In the genomic region with DNA sequence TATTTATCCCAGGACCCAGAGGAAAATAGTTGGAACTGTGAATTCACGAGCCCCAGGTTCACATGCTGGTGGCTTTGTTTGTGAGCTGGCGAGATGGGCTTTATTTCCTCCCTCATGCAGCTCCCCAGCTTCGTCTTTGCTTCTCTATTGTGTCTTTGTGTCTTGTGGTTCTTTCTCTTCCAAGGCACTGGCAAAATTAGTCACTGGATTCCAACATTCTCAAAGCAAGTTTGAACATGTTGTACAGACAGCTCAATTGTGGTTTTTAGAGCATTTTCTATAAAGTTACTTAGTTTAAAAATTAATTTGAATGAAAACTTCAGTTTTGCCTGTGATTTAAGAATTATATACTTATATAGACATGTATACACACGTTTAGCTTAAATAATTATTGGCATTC, we compare ENCODE assay signal across 20 cellular contexts. TPM values are rescaled to one million over a fixed set of nuclear protein-coding genes. Genes with fewer than 3 reads are reported as not detected.
DNase-seq lines count a peak whose midpoint lies in the region; ATAC-seq and TF ChIP-seq lines count a peak whose summit lies in the region.
"Had no signal": no experiment of that assay in that cellular context is flagged by ENCODE, and none has a peak within 500 bp of the region (broad histone marks: within the 10 kb centered on the region; RNA-seq: fewer than 3 reads in every experiment).

No MANE protein-coding gene starts in this region.

- H3K9me3 ChIP-seq in upper lobe of right lung = no peaks in the 10 kb centered on the region
- H3K9me3 ChIP-seq: heart right ventricle, sigmoid colon had no signal

- no peaks in the 10 kb centered on the region; the same call in 2 of the 3 replicates for H3K9me3 Mint-ChIP-seq in GM23338
- H3K9me3 Mint-ChIP-seq in nephron progenitor cell = no peaks in the 10 kb centered on the region
- H3K9me3 Mint-ChIP-seq: activated CD4-positive, alpha-beta T cell treated with anti-CD3 and anti-CD28 coated beads, Interleukin-2, amount 10 ng/mL, durations not matched to agents 7 days and 5 days had no signal

- H3K4me2 ChIP-seq in GM23338 = no peak overlapping the region

- intact Hi-C loops in upper lobe of right lung (cut with DNase I) = no loop called here

- H3K36me3 Mint-ChIP-seq in GM23338 (ENCODE audit: low read depth) (peaks cover 88% of the 10 kb centered on the region), nephron progenitor cell (ENCODE audit: low read depth) (peaks cover 79% of the 10 kb centered on the region)

- peaks cover 2% of the 10 kb centered on the region for H3K27me3 Mint-ChIP-seq in GM23338 (ENCODE audit: insufficient read depth, low read depth, poor library complexity)
- no peaks in the 10 kb centered on the region for H3K27me3 Mint-ChIP-seq in nephron progenitor cell (ENCODE audit: low read depth, poor library complexity)
- H3K27me3 Mint-ChIP-seq: activated CD4-positive, alpha-beta T cell treated with anti-CD3 and anti-CD28 coated beads, Interleukin-2, amount 10 ng/mL, durations not matched to agents 7 days and 5 days had no signal

- H3F3A ChIP-seq in GM23338 (replicated peaks; ENCODE audit: low read depth) = no peaks in the 10 kb centered on the region

- H3K36me3 ChIP-seq in GM23338 (ENCODE audit: insufficient read depth) = peaks cover 29% of the 10 kb centered on the region
- peaks cover 89% of the 10 kb centered on the region for H3K36me3 ChIP-seq in upper lobe of right lung

- H3K27ac Mint-ChIP-seq in GM23338 (no peak overlapping the region), nephron progenitor cell (peak overlapping the region; percentile 51)
- H3K27ac Mint-ChIP-seq: activated CD4-positive, alpha-beta T cell treated with anti-CD3 and anti-CD28 coated beads, Interleukin-2, amount 10 ng/mL, durations not matched to agents 7 days and 5 days had no signal

- H3K4me1 Mint-ChIP-seq in GM23338 (peaks cover 5% of the 10 kb centered on the region), nephron progenitor cell (peaks cover 3% of the 10 kb centered on the region)

- H3K27ac ChIP-seq in GM23338 (ENCODE audit: low read depth) (0 out of 2 replicates have a peak overlapping the region, but pooled peaks have one; percentile 59), upper lobe of right lung (no peak overlapping the region)
- H3K27ac ChIP-seq: coronary artery, heart right ventricle, sigmoid colon had no signal

- H3K4me1 ChIP-seq in GM23338 (ENCODE audit: insufficient read depth) (no peaks in the 10 kb centered on the region), upper lobe of right lung (no peaks in the 10 kb centered on the region)
- H3K4me1 ChIP-seq: sigmoid colon had no signal

- ATAC-seq in GM23338 = no peak
- peak; percentile 66 for ATAC-seq in esophagus mucosa
- ATAC-seq in upper lobe of right lung = no peak
- ATAC-seq: SK-N-SH treated with all-trans-retinoic acid at 6 μM for 48 hours had no signal

- no peak overlapping the region for H3K4me3 ChIP-seq in GM23338
- no peak overlapping the region for H3K4me3 ChIP-seq in upper lobe of right lung
- H3K4me3 ChIP-seq: coronary artery, heart right ventricle, sigmoid colon had no signal

- H4K20me1 ChIP-seq in GM23338 (replicated peaks; ENCODE audit: insufficient read depth) = peaks cover 52% of the 10 kb centered on the region

- peaks cover 94% of the 10 kb centered on the region for H3K79me2 ChIP-seq in GM23338 (replicated peaks; ENCODE audit: insufficient read depth)

- DNase-seq in GM23338 (ENCODE audit: low spot score) (no peak), amniotic epithelial cell (ENCODE audit: low read depth) (peak; percentile 75), nephron progenitor cell (no peak), T1000 (lab: John Stamatoyannopoulos, UW) (no peak), DMS 273 (lab: John Stamatoyannopoulos, UW; ENCODE audit: unreplicated experiment) (no peak), upper lobe of right lung (no peak)
- no peak for DNase-seq in activated CD8-positive, alpha-beta memory T cell treated with anti-CD3 and anti-CD28 coated beads for 24 hours
- DNase-seq: activated CD4-positive, alpha-beta T cell treated with anti-CD3 and anti-CD28 coated beads, Interleukin-2, amount 10 ng/mL, durations not matched to agents 7 days and 5 days; activated T-cell treated with anti-CD3 and anti-CD28 coated beads, Interleukin-2, amount 50 U/mL, for 1 hour; COR-L47; GF-D8; heart right ventricle; islet precursor cell; NCI-H2081; NCI-H526 treated with DMSO at 0.1 percent for 48 hours; sigmoid colon; stimulated activated CD4-positive, alpha-beta T cell treated with anti-CD3 and anti-CD28 coated beads, Interleukin-2, amount 100 ng/mL, for 48 hours had no signal

- H3K4me3 Mint-ChIP-seq in GM23338 (no peak overlapping the region), nephron progenitor cell (no peak overlapping the region)
- H3K4me3 Mint-ChIP-seq: activated CD4-positive, alpha-beta T cell treated with anti-CD3 and anti-CD28 coated beads, Interleukin-2, amount 10 ng/mL, durations not matched to agents 7 days and 5 days had no signal

- no peaks in the 10 kb centered on the region for H3K9me2 ChIP-seq in GM23338 (ENCODE audit: insufficient read depth)

- H3K27me3 ChIP-seq in GM23338 (ENCODE audit: insufficient read depth) (no peaks in the 10 kb centered on the region), upper lobe of right lung (no peaks in the 10 kb centered on the region)
- H3K27me3 ChIP-seq: heart right ventricle, sigmoid colon had no signal

- TF ChIP-seq CTCF in GM23338 (conservative IDR thresholded peaks at IDR 0.05; ENCODE audit: low read depth in 2 of 2) = no peak
- TF ChIP-seq CTCF in nephron progenitor cell (IDR thresholded peaks at IDR 0.05) = no peak
- TF ChIP-seq CTCF in upper lobe of right lung (IDR thresholded peaks at IDR 0.05) = no peak

- H2AFZ ChIP-seq in GM23338 = no peak overlapping the region

TF ChIP-seq in GM23338, 12 proteins besides CTCF, POLR2A, EP300 and RAD21 (continues in another document):
- TF ChIP-seq NANOG (IDR thresholded peaks at IDR 0.05; ENCODE audit: borderline replicate concordance) = no peak
- TF ChIP-seq REST (IDR thresholded peaks at IDR 0.05; ENCODE audit: unreplicated experiment) = no peak
- no peak for TF ChIP-seq ETS1 (IDR thresholded peaks at IDR 0.05)
- no peak for TF ChIP-seq ZNF331 (CRISPR knock-in tag; IDR thresholded peaks at IDR 0.05; ENCODE audit: low read depth)
- no peak for TF ChIP-seq CREB1 (CRISPR knock-in tag; IDR thresholded peaks at IDR 0.05; ENCODE audit: low read depth)
- no peak for TF ChIP-seq ZNF114 (CRISPR knock-in tag; IDR thresholded peaks at IDR 0.05)
- TF ChIP-seq POLR2AphosphoS5 (IDR thresholded peaks at IDR 0.05; ENCODE audit: low read depth) = no peak
- no peak for TF ChIP-seq EZH2phosphoT487 (IDR thresholded peaks at IDR 0.05; ENCODE audit: unreplicated experiment)
- TF ChIP-seq STAT1 (IDR thresholded peaks at IDR 0.05; ENCODE audit: unreplicated experiment) = no peak
- TF ChIP-seq EZH2 (IDR thresholded peaks at IDR 0.05; ENCODE audit: low read depth, unreplicated experiment) = no peak

RNA-seq across cellular contexts. Expression of gene NDUFS6, which starts 7.3 kb away (rescaled TPM):
- 82.1 and 94.8 TPM in 2 replicates for total RNA-seq in GM23338 (2014; rRNA removed; shearing (Covaris generic))
- 279 and 289 TPM in 2 replicates for polyA plus RNA-seq in GM23338 (2016; fragmentation: Nextera tagmentation; extraction: Ambion mirVana)
- total RNA-seq in esophagus mucosa (30.7 TPM), upper lobe of right lung (23.5 TPM)

RNA-seq across cellular contexts. Expression of gene MRPL36, which starts 8.8 kb away (rescaled TPM):
- total RNA-seq in GM23338 (2014; rRNA removed; shearing (Covaris generic)) = 47.5 and 79.9 TPM in 2 replicates
- polyA plus RNA-seq in GM23338 (2016; fragmentation: Nextera tagmentation; extraction: Ambion mirVana) = 143 and 149 TPM in 2 replicates
- total RNA-seq in esophagus mucosa (54.3 TPM), upper lobe of right lung (29.4 TPM)
